11 cellular contexts compared by ENCODE assay signal in the genomic region with DNA sequence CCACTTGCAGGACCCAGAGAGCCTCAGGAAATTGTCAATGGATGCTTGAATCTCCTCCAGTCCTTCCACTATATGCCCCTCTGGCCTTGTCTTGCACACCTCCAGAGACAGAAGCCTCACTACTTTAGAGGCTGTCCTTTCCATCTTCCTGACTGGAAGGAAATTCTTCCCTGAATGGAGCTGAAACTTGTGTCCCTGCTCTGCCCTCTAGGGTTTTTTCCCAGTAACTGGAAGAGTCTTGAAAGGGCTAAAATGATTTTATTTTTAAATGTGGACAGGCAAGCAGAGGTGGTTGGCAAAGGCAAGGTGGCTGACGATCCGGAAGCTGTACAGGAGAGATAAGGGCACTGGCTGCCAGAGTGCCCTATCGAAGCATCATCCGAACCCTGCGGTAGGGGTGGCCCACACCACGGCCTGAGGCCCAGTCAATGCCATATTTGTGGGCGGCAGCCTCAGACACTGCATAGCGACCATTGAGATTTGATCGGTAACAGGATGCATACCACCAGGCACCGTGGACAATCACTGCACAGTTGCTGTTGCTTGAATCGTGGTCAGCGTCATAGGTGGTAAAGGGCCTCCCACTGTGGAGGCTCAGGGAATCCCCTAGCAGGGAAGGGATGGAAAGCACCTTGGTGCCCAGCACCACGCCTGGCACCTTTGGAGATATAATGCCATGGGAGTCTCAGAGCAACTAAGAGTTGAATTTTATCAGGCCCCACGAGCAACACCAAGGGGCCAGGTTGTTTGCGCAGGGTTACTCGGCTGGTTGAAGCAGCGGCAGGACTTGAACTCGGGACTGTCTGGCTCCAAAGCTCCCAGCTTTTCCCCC. TPM values are rescaled to one million over a fixed set of nuclear protein-coding genes. Genes with fewer than 3 reads are reported as not detected.
DNase-seq lines count a peak whose midpoint lies in the region; ATAC-seq and TF ChIP-seq lines count a peak whose summit lies in the region.
"Had no signal": no experiment of that assay in that cellular context is flagged by ENCODE, and none has a peak within 500 bp of the region (broad histone marks: within the 10 kb centered on the region; RNA-seq: fewer than 3 reads in every experiment).

No MANE protein-coding gene starts in this region.

- H3K27ac Mint-ChIP-seq in T-helper 1 cell treated with Interleukin-12 subunit alpha and Interleukin-12 subunit beta and Interleukin-4 antibody, amounts not matched to agents 30 μg/mL and 1 μg/mL, for 36 hours, result peak overlapping the region; percentile 71
- peak overlapping the region; percentile 52 for H3K27ac Mint-ChIP-seq in stimulated activated memory B cell treated with anti-CD40 and anti-IgM and Interleukin-4, amounts not matched to agents 10 μg/mL and 1 μg/mL and 100 μg/mL, for 72 hours

- H3K4me2 ChIP-seq in fibroblast of lung (ENCODE audit: extremely low read depth, insufficient read depth, low read length), result no peak overlapping the region

- H3K36me3 Mint-ChIP-seq in T-helper 1 cell treated with Interleukin-12 subunit alpha and Interleukin-12 subunit beta and Interleukin-4 antibody, amounts not matched to agents 30 μg/mL and 1 μg/mL, for 36 hours (ENCODE audit: low read depth), result no peaks in the 10 kb centered on the region
- no peaks in the 10 kb centered on the region for H3K36me3 Mint-ChIP-seq in stimulated activated memory B cell treated with anti-CD40 and anti-IgM and Interleukin-4, amounts not matched to agents 10 μg/mL and 1 μg/mL and 100 μg/mL, for 72 hours

- no peak overlapping the region for H3K27ac ChIP-seq in RWPE2 (ENCODE audit: poor library complexity, severe bottlenecking)
- no peak overlapping the region for H3K27ac ChIP-seq in fibroblast of lung (ENCODE audit: insufficient read depth, low read length)

- no peak overlapping the region for H3K4me3 ChIP-seq in RWPE2 (ENCODE audit: severe bottlenecking)
- no peak overlapping the region for H3K4me3 ChIP-seq in fibroblast of lung (replicated peaks in 1 of 4; ENCODE audit: control extremely low read depth in 1 of 4, insufficient read depth in 1 of 4, low read depth in 3 of 4, low read length in 4 of 4)

- peak; percentile 41 for TF ChIP-seq CTCF in RWPE2 (IDR thresholded peaks at IDR 0.05; ENCODE audit: poor library complexity, severe bottlenecking)
- peak; percentile 34 to 48 for TF ChIP-seq CTCF in fibroblast of lung (conservative IDR thresholded peaks at IDR 0.05 in 1 of 2, IDR thresholded peaks at IDR 0.05 in 1 of 2; ENCODE audit: low read depth in 1 of 2, low read length in 2 of 2)

- H3K4me1 ChIP-seq in RWPE2 (ENCODE audit: insufficient read depth, poor library complexity, severe bottlenecking) (peaks cover 6% of the 10 kb centered on the region), fibroblast of lung (ENCODE audit: control insufficient read depth, extremely low read depth, insufficient read depth, low read length) (peaks cover 11% of the 10 kb centered on the region)

- no peaks in the 10 kb centered on the region for H3K27me3 ChIP-seq in RWPE2 (ENCODE audit: insufficient read depth, poor library complexity, severe bottlenecking)
- H3K27me3 ChIP-seq in fibroblast of lung (ENCODE audit: control insufficient read depth, insufficient read depth, low read length), result no peaks in the 10 kb centered on the region

- no peak overlapping the region for H3K9ac ChIP-seq in fibroblast of lung (ENCODE audit: insufficient read depth, low read length)

- H3K79me2 ChIP-seq in fibroblast of lung (ENCODE audit: control insufficient read depth, insufficient read depth, low read length), result peaks cover 10% of the 10 kb centered on the region

- H2AFZ ChIP-seq in fibroblast of lung (ENCODE audit: low read length), result no peak overlapping the region

- no peaks in the 10 kb centered on the region for H3K9me3 Mint-ChIP-seq in T-helper 1 cell treated with Interleukin-12 subunit alpha and Interleukin-12 subunit beta and Interleukin-4 antibody, amounts not matched to agents 30 μg/mL and 1 μg/mL, for 36 hours
- no peaks in the 10 kb centered on the region for H3K9me3 Mint-ChIP-seq in stimulated activated memory B cell treated with anti-CD40 and anti-IgM and Interleukin-4, amounts not matched to agents 10 μg/mL and 1 μg/mL and 100 μg/mL, for 72 hours

- ATAC-seq in RWPE2 (ENCODE audit: low read depth) (no peak), GM19455 (IDR thresholded peaks at IDR 0.05; ENCODE audit: unreplicated experiment) (no peak)
- no peak for ATAC-seq in stimulated activated memory B cell treated with anti-CD40 and anti-IgM and Interleukin-4, amounts not matched to agents 10 μg/mL and 1 μg/mL and 100 μg/mL, for 72 hours

- H3K36me3 ChIP-seq in RWPE2 (ENCODE audit: low read depth) (peaks cover 7% of the 10 kb centered on the region), fibroblast of lung (ENCODE audit: control insufficient read depth, insufficient read depth, low read length) (peaks cover 7% of the 10 kb centered on the region)

- no peak overlapping the region for H3K4me3 Mint-ChIP-seq in T-helper 1 cell treated with Interleukin-12 subunit alpha and Interleukin-12 subunit beta and Interleukin-4 antibody, amounts not matched to agents 30 μg/mL and 1 μg/mL, for 36 hours
- peak overlapping the region; percentile 42 for H3K4me3 Mint-ChIP-seq in stimulated activated memory B cell treated with anti-CD40 and anti-IgM and Interleukin-4, amounts not matched to agents 10 μg/mL and 1 μg/mL and 100 μg/mL, for 72 hours

- H3K9me3 ChIP-seq in RWPE2 (ENCODE audit: severe bottlenecking) (no peaks in the 10 kb centered on the region), fibroblast of lung (ENCODE audit: control insufficient read depth, insufficient read depth, low read depth, low read length) (no peaks in the 10 kb centered on the region)

- peaks cover 27% of the 10 kb centered on the region for H3K4me1 Mint-ChIP-seq in T-helper 1 cell treated with Interleukin-12 subunit alpha and Interleukin-12 subunit beta and Interleukin-4 antibody, amounts not matched to agents 30 μg/mL and 1 μg/mL, for 36 hours (ENCODE audit: low read depth)
- H3K4me1 Mint-ChIP-seq in stimulated activated memory B cell treated with anti-CD40 and anti-IgM and Interleukin-4, amounts not matched to agents 10 μg/mL and 1 μg/mL and 100 μg/mL, for 72 hours, result peaks cover 61% of the 10 kb centered on the region

- no peaks in the 10 kb centered on the region for H4K20me1 ChIP-seq in fibroblast of lung (ENCODE audit: control insufficient read depth, extremely low read depth, insufficient read depth, low read length)

- DNase-seq in T-helper 1 cell (no peak), RWPE2 (ENCODE audit: low spot score) (no peak), fibroblast of lung (ENCODE audit: low read depth in 2 of 2) (peak in 1 of 2 donors; percentile 53), retina (no peak), NCI-H446 treated with DMSO at 0.1 percent for 48 hours (lab: John Stamatoyannopoulos, UW) (no peak)
- DNase-seq: C1 segment of cervical spinal cord, NCI-H1694 had no signal

- no peaks in the 10 kb centered on the region for H3K27me3 Mint-ChIP-seq in T-helper 1 cell treated with Interleukin-12 subunit alpha and Interleukin-12 subunit beta and Interleukin-4 antibody, amounts not matched to agents 30 μg/mL and 1 μg/mL, for 36 hours (ENCODE audit: low read depth)
- no peaks in the 10 kb centered on the region for H3K27me3 Mint-ChIP-seq in stimulated activated memory B cell treated with anti-CD40 and anti-IgM and Interleukin-4, amounts not matched to agents 10 μg/mL and 1 μg/mL and 100 μg/mL, for 72 hours

RNA-seq across cellular contexts. Expression of a gene that starts 2.3 kb away (rescaled TPM):
- total RNA-seq in fibroblast of lung, result 8.3 and 12.1 TPM in 2 replicates
- polyA plus RNA-seq in fibroblast of lung, result 9.0 and 11.5 TPM in 2 replicates
- 25.2 and 36.2 TPM in 2 replicates for polyA plus RNA-seq in fibroblast of lung (2012)
- polyA minus RNA-seq in fibroblast of lung (ENCODE audit: low replicate concordance), result 31.1 and 43.4 TPM in 2 replicates

RNA-seq across cellular contexts. Expression of a gene that starts 5.5 kb away (rescaled TPM):
- total RNA-seq in fibroblast of lung, result not detected in 2 replicates
- not detected in 2 replicates for polyA plus RNA-seq in fibroblast of lung
- 0.22 TPM in 1 of 2 replicates, not detected in the other for polyA plus RNA-seq in fibroblast of lung (2012)
- not detected in 2 replicates for polyA minus RNA-seq in fibroblast of lung (ENCODE audit: low replicate concordance)
- total RNA-seq: T-helper 1 cell treated with Interleukin-12 subunit alpha and Interleukin-12 subunit beta and Interleukin-4 antibody, amounts not matched to agents 30 ng/mL and 1 ng/mL, for 36 hours had no signal

RNA-seq across cellular contexts. Expression of a gene that starts 14.0 kb away (rescaled TPM):
- not detected in 2 replicates for total RNA-seq in fibroblast of lung
- not detected in 2 replicates for polyA plus RNA-seq in fibroblast of lung
- not detected in 2 replicates for polyA plus RNA-seq in fibroblast of lung (2012)
- polyA minus RNA-seq in fibroblast of lung (ENCODE audit: low replicate concordance), result not detected in 2 replicates
- total RNA-seq: T-helper 1 cell treated with Interleukin-12 subunit alpha and Interleukin-12 subunit beta and Interleukin-4 antibody, amounts not matched to agents 30 ng/mL and 1 ng/mL, for 36 hours had no signal

RNA-seq across cellular contexts. Expression of a gene that starts 23.3 kb away (rescaled TPM):
- 0.17 and 0.26 TPM in 2 replicates for total RNA-seq in fibroblast of lung
- 0.82 and 2.1 TPM in 2 replicates for polyA plus RNA-seq in fibroblast of lung
- polyA plus RNA-seq in fibroblast of lung (2012), result 0.54 and 1.7 TPM in 2 replicates
- polyA minus RNA-seq in fibroblast of lung (ENCODE audit: low replicate concordance), result 2.6 and 7.0 TPM in 2 replicates

RNA-seq across cellular contexts. Expression of a gene that starts 27.3 kb away (rescaled TPM):
- total RNA-seq in fibroblast of lung, result under 0.01 and 0.17 TPM in 2 replicates
- polyA plus RNA-seq in fibroblast of lung, result 0.02 and 0.03 TPM in 2 replicates
- polyA plus RNA-seq in fibroblast of lung (2012), result 0.12 and 0.15 TPM in 2 replicates
- polyA minus RNA-seq in fibroblast of lung (ENCODE audit: low replicate concordance), result 2.4 TPM in 1 of 2 replicates, not detected in the other
